9 cellular contexts compared by ENCODE assay signal in the genomic region with DNA sequence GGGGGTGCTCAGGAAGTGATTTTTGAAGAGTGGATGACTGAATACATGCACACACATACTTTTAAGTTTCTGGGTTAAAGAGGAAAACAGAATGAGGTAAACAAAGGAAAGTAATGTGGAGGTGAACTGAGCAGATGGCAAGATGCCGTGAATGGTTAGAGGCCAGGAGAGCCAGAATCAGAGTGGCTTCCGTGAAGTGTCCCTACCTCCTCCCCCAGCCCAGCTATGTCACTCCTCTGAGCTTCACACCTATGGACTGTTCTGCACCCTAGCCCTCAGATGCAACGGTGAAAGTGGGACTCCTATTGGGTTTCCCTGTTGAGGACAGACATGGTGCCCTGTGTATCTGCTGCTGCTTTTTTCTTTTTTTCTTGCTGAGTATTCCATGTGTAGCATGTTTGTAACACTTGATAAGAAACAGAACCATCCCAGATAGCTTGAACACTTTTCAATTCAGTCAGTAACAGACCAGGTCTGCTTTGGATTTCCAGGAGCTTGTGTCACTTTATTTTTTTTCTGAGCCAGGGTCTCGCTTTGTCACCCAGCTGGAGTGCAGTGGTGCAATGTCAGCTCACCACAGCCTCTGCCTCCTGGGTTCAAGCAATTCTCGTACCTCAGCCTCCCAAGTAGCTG. TPM values are rescaled to one million over a fixed set of nuclear protein-coding genes. Genes with fewer than 3 reads are reported as not detected.
A peak's percentile ranks its signal among the peaks of the same experiment; 100 is the strongest.
DNase-seq lines count a peak whose midpoint lies in the region; ATAC-seq and TF ChIP-seq lines count a peak whose summit lies in the region.
"Had no signal": no experiment of that assay in that cellular context is flagged by ENCODE, and none has a peak within 500 bp of the region (broad histone marks: within the 10 kb centered on the region; RNA-seq: fewer than 3 reads in every experiment).

No MANE protein-coding gene starts in this region.

- CTCF ChIA-PET in CD4-positive, alpha-beta memory T cell (lab: Charles Lee; ENCODE audit: partially characterized antibody) = interaction anchor here (0.7 to 5.0 kb wide), 23 partner anchors 10 to 174 kb away, joined by 3 to 74 read pairs (median 6); a partner anchor contains a TSS
- CTCF ChIA-PET in OCI-LY7 (lab: Charles Lee; ENCODE audit: unreplicated experiment) = no interaction called here

- H3K9ac ChIP-seq in OCI-LY3 (ENCODE audit: low read length) (peak overlapping the region; percentile 65), mucosa of rectum (ENCODE audit: low read depth in 1 of 2, low read length in 2 of 2) (peak overlapping the region in 1 of 2 donors; percentile 24)

- H3K27ac Mint-ChIP-seq in CD4-positive, alpha-beta memory T cell = peak overlapping the region; percentile 92 to 94 (median 93)

- H3K9me3 Mint-ChIP-seq in CD4-positive, alpha-beta memory T cell = no peaks in the 10 kb centered on the region

- intact Hi-C loops in CD4-positive, alpha-beta memory T cell (cut with micrococcal nuclease) = loop anchor here (5.0 kb wide), 1 partner anchor 40 kb away; no protein-coding TSS in a partner anchor
- intact Hi-C loops in dorsolateral prefrontal cortex (cut with DNase I) = no loop called here
- intact Hi-C loops in OCI-LY7 (cut with micrococcal nuclease; ENCODE audit: unreplicated experiment) = no loop called here

- no peak for TF ChIP-seq CTCF in OCI-LY3 (IDR thresholded peaks at IDR 0.05; ENCODE audit: low read depth, low read length)
- TF ChIP-seq CTCF in dorsolateral prefrontal cortex (IDR thresholded peaks at IDR 0.05 in 54 of 56, conservative IDR thresholded peaks at IDR 0.05 in 2 of 56; ENCODE audit: low read depth in 1 of 56, partially characterized antibody in 56 of 56) = no peak
- no peak for TF ChIP-seq CTCF in foreskin keratinocyte (conservative IDR thresholded peaks at IDR 0.05)
- no peak for TF ChIP-seq CTCF in OCI-LY7 (conservative IDR thresholded peaks at IDR 0.05; ENCODE audit: low read length)

- POLR2A ChIA-PET in CD4-positive, alpha-beta memory T cell (lab: Charles Lee; ENCODE audit: partially characterized antibody) = interaction anchor here (0.7 to 9.3 kb wide), 20 partner anchors 10 to 92 kb away, joined by 3 to 140 read pairs (median 10); a partner anchor contains a TSS
- POLR2A ChIA-PET in OCI-LY7 (lab: Charles Lee) = no interaction called here

- peak overlapping the region; percentile 60 for H3K4me2 ChIP-seq in OCI-LY3 (ENCODE audit: low read length)
- H3K4me2 ChIP-seq in OCI-LY7 (ENCODE audit: low read length) = no peak overlapping the region

- peak overlapping the region; percentile 57 to 84 (median 81) for H3K4me3 Mint-ChIP-seq in CD4-positive, alpha-beta memory T cell

- H3K27ac ChIP-seq in CD4-positive, alpha-beta memory T cell (ENCODE audit: low read depth, low read length) = peak overlapping the region; percentile 68
- H3K27ac ChIP-seq in OCI-LY3 (ENCODE audit: low read length) (peak overlapping the region; percentile 92), mucosa of rectum (ENCODE audit: low read depth in 2 of 2, low read length in 2 of 2) (peak overlapping the region; percentile 82 to 90), dorsolateral prefrontal cortex (no peak overlapping the region), foreskin keratinocyte (no peak overlapping the region), OCI-LY7 (ENCODE audit: low read depth, low read length, poor library complexity, severe bottlenecking) (no peak overlapping the region)

- H3K36me3 Mint-ChIP-seq in CD4-positive, alpha-beta memory T cell = peaks cover 16 to 18% of the 10 kb centered on the region in 2 donors

- H3K9me3 ChIP-seq in CD4-positive, alpha-beta memory T cell (ENCODE audit: control insufficient read depth in 1 of 2, low read length in 2 of 2) = no peaks in the 10 kb centered on the region
- no peaks in the 10 kb centered on the region for H3K9me3 ChIP-seq in OCI-LY3 (ENCODE audit: insufficient read depth, low read length)
- H3K9me3 ChIP-seq in mucosa of rectum (ENCODE audit: control insufficient read depth in 2 of 2, low read length in 2 of 2) = no peaks in the 10 kb centered on the region
- no peaks in the 10 kb centered on the region for H3K9me3 ChIP-seq in OCI-LY7 (ENCODE audit: low read length)

- H3K79me2 ChIP-seq in OCI-LY3 (ENCODE audit: low read length) = peaks cover 60% of the 10 kb centered on the region
- H3K79me2 ChIP-seq in OCI-LY7 (ENCODE audit: insufficient read depth, low read depth, low read length) = no peaks in the 10 kb centered on the region

- DNase-seq in CD4-positive, alpha-beta memory T cell = no peak
- DNase-seq in dorsolateral prefrontal cortex (no peak), foreskin keratinocyte (no peak), NCI-H526 (lab: John Stamatoyannopoulos, UW) (no peak), OCI-LY7 (ENCODE audit: low spot score) (no peak)
- DNase-seq: RPMI8226 had no signal

- H4K20me1 ChIP-seq in OCI-LY3 (ENCODE audit: insufficient read depth, low read length) (no peaks in the 10 kb centered on the region), OCI-LY7 (ENCODE audit: insufficient read depth, low read length) (no peaks in the 10 kb centered on the region)

- ATAC-seq in GM21529 (IDR thresholded peaks at IDR 0.05; ENCODE audit: unreplicated experiment) (peak; percentile 22), foreskin keratinocyte (no peak)

- H3K27me3 Mint-ChIP-seq in CD4-positive, alpha-beta memory T cell = no peaks in the 10 kb centered on the region

- H3K36me3 ChIP-seq in CD4-positive, alpha-beta memory T cell (ENCODE audit: insufficient read depth, low read length) = no peaks in the 10 kb centered on the region
- H3K36me3 ChIP-seq in OCI-LY3 (replicated peaks; ENCODE audit: low read depth, low read length) (peaks cover 57% of the 10 kb centered on the region), mucosa of rectum (ENCODE audit: control insufficient read depth in 2 of 2, insufficient read depth in 2 of 2, low read length in 2 of 2) (peaks cover 0 to 5% of the 10 kb centered on the region in 2 donors), OCI-LY7 (ENCODE audit: insufficient read depth, low read length) (peaks cover 97% of the 10 kb centered on the region)

- BruUV-seq in OCI-LY7 (replicated peaks; lab: Mats Ljungman, UMichigan) = no TSS peak

- no peaks in the 10 kb centered on the region for H3K9me2 ChIP-seq in OCI-LY7 (ENCODE audit: insufficient read depth, low read length)

- no peak overlapping the region for H2AFZ ChIP-seq in OCI-LY3 (ENCODE audit: low read depth, low read length)
- H2AFZ ChIP-seq in OCI-LY7 (ENCODE audit: low read length) = no peak overlapping the region

- H3K4me1 Mint-ChIP-seq in CD4-positive, alpha-beta memory T cell = peaks cover 48 to 90% (median 61%) of the 10 kb centered on the region in 4 donors

- peaks cover 93% of the 10 kb centered on the region for H3K4me1 ChIP-seq in CD4-positive, alpha-beta memory T cell (ENCODE audit: insufficient read depth, low read length)
- H3K4me1 ChIP-seq in OCI-LY3 (ENCODE audit: low read length) (peaks cover 62% of the 10 kb centered on the region), mucosa of rectum (ENCODE audit: control insufficient read depth in 2 of 2, insufficient read depth in 2 of 2, low read length in 2 of 2) (peaks cover 40 to 49% of the 10 kb centered on the region in 2 donors), foreskin keratinocyte (peaks cover 5% of the 10 kb centered on the region), OCI-LY7 (ENCODE audit: insufficient read depth, low read length, poor library complexity, severe bottlenecking) (peaks cover 18% of the 10 kb centered on the region)

- H3K27me3 ChIP-seq in CD4-positive, alpha-beta memory T cell (ENCODE audit: insufficient read depth, low read length) = no peaks in the 10 kb centered on the region
- H3K27me3 ChIP-seq in OCI-LY3 (ENCODE audit: low read depth, low read length) (no peaks in the 10 kb centered on the region), mucosa of rectum (ENCODE audit: control insufficient read depth in 2 of 2, insufficient read depth in 2 of 2, low read length in 2 of 2) (no peaks in the 10 kb centered on the region), dorsolateral prefrontal cortex (no peaks in the 10 kb centered on the region), foreskin keratinocyte (no peaks in the 10 kb centered on the region)

- peak overlapping the region in 1 of 2 donors; percentile 11 for H3K4me3 ChIP-seq in CD4-positive, alpha-beta memory T cell (ENCODE audit: low read length in 2 of 2)
- H3K4me3 ChIP-seq in OCI-LY3 (ENCODE audit: low read length) = peak overlapping the region; percentile 37
- H3K4me3 ChIP-seq in mucosa of rectum (ENCODE audit: low read length in 2 of 2) = no peak overlapping the region
- H3K4me3 ChIP-seq in dorsolateral prefrontal cortex = no peak overlapping the region
- no peak overlapping the region for H3K4me3 ChIP-seq in OCI-LY7 (ENCODE audit: low read depth, low read length, poor library complexity, severe bottlenecking)

RNA-seq across cellular contexts. Expression of a gene that starts 43.9 kb away (rescaled TPM):
- total RNA-seq in CD4-positive, alpha-beta memory T cell = 10 to 100 TPM; 31.9 to 32.2 TPM
- 1 to 10 TPM; 3.7 to 8.0 TPM for polyA plus RNA-seq in CD4-positive, alpha-beta memory T cell
- total RNA-seq in dorsolateral prefrontal cortex (10 to 100 TPM in 50 of 120 experiments, 1 to 10 TPM in 70; 4.8 to 17.2 (median 9.6) TPM), foreskin keratinocyte (3.9 and 4.3 TPM in 2 replicates), OCI-LY7 (2022) (10.5 and 13.2 TPM in 2 replicates)
- polyA plus RNA-seq in foreskin keratinocyte = 4.7 and 5.5 TPM in 2 replicates
- 6.9 and 8.9 TPM in 2 replicates for total RNA-seq in OCI-LY7 (2014; rRNA removed; shearing (Covaris generic))

RNA-seq across cellular contexts. Expression of a gene that starts 56.5 kb away (rescaled TPM):
- 10 to 100 TPM; 35.3 to 36.0 TPM for total RNA-seq in CD4-positive, alpha-beta memory T cell
- polyA plus RNA-seq in CD4-positive, alpha-beta memory T cell = 100 to 1,000 TPM; 107 to 182 TPM
- total RNA-seq in dorsolateral prefrontal cortex (100 to 1,000 TPM in 2 of 120 experiments, 10 to 100 TPM in 118; 50.2 to 109 (median 75.1) TPM), foreskin keratinocyte (132 and 147 TPM in 2 replicates), OCI-LY7 (2022) (144 and 150 TPM in 2 replicates)
- polyA plus RNA-seq in foreskin keratinocyte = 132 and 147 TPM in 2 replicates
- 165 and 185 TPM in 2 replicates for total RNA-seq in OCI-LY7 (2014; rRNA removed; shearing (Covaris generic))

Comparison
In these comparisons a context has a peak if more than half of its experiments do, and no peak if none do; other contexts are left out.
1. H3K27ac ChIP-seq: peak in CD4-positive, alpha-beta memory T cell (single experiment), OCI-LY3 (single experiment) and mucosa of rectum (2 of 2); none in dorsolateral prefrontal cortex (0 of 59), foreskin keratinocyte (single experiment) and OCI-LY7 (single experiment).